ENCODE assay signal across 19 cellular contexts in the genomic region with DNA sequence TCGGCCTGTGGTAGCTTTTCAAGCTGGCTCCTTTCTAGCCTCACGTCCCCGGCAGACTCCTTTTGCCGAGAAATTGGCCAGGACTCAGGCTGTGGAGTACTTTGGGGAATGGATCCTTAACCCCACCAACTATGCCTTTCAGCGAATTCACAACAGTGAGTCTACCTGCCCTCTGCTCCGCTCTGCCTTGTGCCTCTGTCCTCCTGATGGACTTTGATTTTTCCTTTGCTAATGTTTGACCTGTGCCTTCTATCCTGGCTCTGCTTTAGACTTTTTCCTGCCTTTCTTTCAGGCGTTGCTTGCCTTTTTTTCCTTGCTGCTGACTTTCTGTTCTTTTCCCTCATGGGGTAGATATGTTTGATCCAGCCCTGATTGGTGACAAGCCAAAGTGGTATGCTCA.
"Had no signal": no experiment of that assay in that cellular context is flagged by ENCODE, and none has a peak within 500 bp of the region (broad histone marks: within the 10 kb centered on the region; RNA-seq: fewer than 3 reads in every experiment).

No MANE protein-coding gene starts in this region.

- H3K4me1 ChIP-seq: spleen, stomach, transverse colon had no signal

- DNase-seq: erythroblast; foreskin melanocyte; islet precursor cell; left ventricle myocardium superior; mesendoderm; naive thymus-derived CD4-positive, alpha-beta T cell; ovary; right cardiac atrium; spleen; stimulated activated CD4-positive, alpha-beta T cell treated with anti-CD3 and anti-CD28 coated beads, Interleukin-15, amount 100 ng/mL, for 24 hours; stimulated activated CD4-positive, alpha-beta T cell treated with anti-CD3 and anti-CD28 coated beads, Interleukin-1b, Interleukin-23, amount 100 ng/mL, for 48 hours; stimulated activated CD4-positive, alpha-beta T cell treated with anti-CD3 and anti-CD28 coated beads, Interleukin-4, amount 100 ng/mL, for 24 hours; stomach; substantia nigra; transverse colon had no signal

- H3K4me3 Mint-ChIP-seq: central memory CD8-positive, alpha-beta T cell; naive thymus-derived CD4-positive, alpha-beta T cell; stimulated activated memory B cell treated with anti-CD40 and anti-IgM and Interleukin-4, amounts not matched to agents 10 μg/mL and 1 μg/mL and 100 μg/mL, for 72 hours had no signal

- H3K36me3 ChIP-seq: ovary had no signal

- H3K27ac ChIP-seq: ovary, spleen, stomach, thoracic aorta, transverse colon had no signal

- H3K4me1 Mint-ChIP-seq: stimulated activated memory B cell treated with anti-CD40 and anti-IgM and Interleukin-4, amounts not matched to agents 10 μg/mL and 1 μg/mL and 100 μg/mL, for 72 hours had no signal

- H3K4me3 ChIP-seq: ovary, spleen, stomach, thoracic aorta, transverse colon had no signal

- H3K27me3 Mint-ChIP-seq: central memory CD8-positive, alpha-beta T cell; naive thymus-derived CD4-positive, alpha-beta T cell; progenitor cell of endocrine pancreas; stimulated activated memory B cell treated with anti-CD40 and anti-IgM and Interleukin-4, amounts not matched to agents 10 μg/mL and 1 μg/mL and 100 μg/mL, for 72 hours had no signal

- H3K27ac Mint-ChIP-seq: progenitor cell of endocrine pancreas; stimulated activated memory B cell treated with anti-CD40 and anti-IgM and Interleukin-4, amounts not matched to agents 10 μg/mL and 1 μg/mL and 100 μg/mL, for 72 hours had no signal

- H3K9me3 Mint-ChIP-seq: central memory CD8-positive, alpha-beta T cell; stimulated activated memory B cell treated with anti-CD40 and anti-IgM and Interleukin-4, amounts not matched to agents 10 μg/mL and 1 μg/mL and 100 μg/mL, for 72 hours had no signal

- H3K27me3 ChIP-seq: ovary, spleen, stomach, transverse colon had no signal

- H3K9me3 ChIP-seq: ovary, spleen, stomach, thoracic aorta, transverse colon had no signal

- ATAC-seq: left ventricle myocardium superior; naive thymus-derived CD4-positive, alpha-beta T cell; right cardiac atrium; stimulated activated memory B cell treated with anti-CD40 and anti-IgM and Interleukin-4, amounts not matched to agents 10 μg/mL and 1 μg/mL and 100 μg/mL, for 72 hours had no signal
